8 cellular contexts compared by ENCODE assay signal in the genomic region with DNA sequence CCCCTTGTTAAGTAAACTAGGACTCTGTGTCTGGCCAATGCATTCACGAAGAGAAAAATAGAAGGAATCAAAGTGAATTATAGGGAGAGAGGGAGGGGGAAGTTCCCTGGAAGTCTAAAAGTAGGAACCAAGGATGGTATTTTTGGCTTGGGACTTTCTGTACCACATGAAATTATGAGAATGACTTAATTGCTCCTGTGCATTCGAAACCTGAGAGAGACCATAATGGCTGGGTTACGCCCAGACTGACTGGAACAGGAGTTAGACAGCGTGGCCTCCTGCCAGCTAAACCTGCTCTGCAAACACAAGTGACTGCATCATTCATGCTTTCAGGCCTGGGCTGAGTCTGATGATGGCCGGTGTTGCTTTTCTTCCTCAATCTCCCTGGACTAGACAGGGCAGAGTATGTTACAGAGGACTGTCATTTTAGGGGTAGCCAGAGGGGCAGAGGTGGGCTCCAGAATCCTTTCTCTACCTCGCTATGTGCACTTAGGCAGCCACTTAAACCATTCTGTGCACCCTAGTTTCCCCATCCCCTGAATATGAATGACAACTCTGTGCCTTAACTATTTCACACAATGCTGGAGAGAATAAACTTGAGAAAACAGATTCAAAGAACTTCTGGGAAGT. TPM values are rescaled to one million over a fixed set of nuclear protein-coding genes. Genes with fewer than 3 reads are reported as not detected.
A peak's percentile ranks its signal among the peaks of the same experiment; 100 is the strongest.
DNase-seq lines count a peak whose midpoint lies in the region; ATAC-seq, FAIRE-seq and TF ChIP-seq lines count a peak whose summit lies in the region.

No MANE protein-coding gene starts in this region.

- peak; percentile 64 for ATAC-seq in GM21576 (IDR thresholded peaks at IDR 0.05; ENCODE audit: unreplicated experiment)

- DNase-seq in DMS 273 treated with DMSO at 0.1 percent for 48 hours (lab: John Stamatoyannopoulos, UW) (peak; percentile 11), amniotic epithelial cell (ENCODE audit: low read depth) (peak; percentile 58), lung microvascular endothelial cell (ENCODE audit: low read depth in 2 of 2) (peak; percentile 54 to 71), NCI-H82 (lab: John Stamatoyannopoulos, UW) (no peak), Ammon's horn (ENCODE audit: low spot score) (no peak), frontal cortex (ENCODE audit: low spot score in 2 of 2) (no peak)

- FAIRE-seq in frontal cortex (lab: Jason Lieb, UNC), result no peak

- no peak for TF ChIP-seq EP300 in Ishikawa (IDR thresholded peaks at IDR 0.05; ENCODE audit: borderline replicate concordance)

- no peak; the same call in 1 of the 2 replicates for TF ChIP-seq RAD21 in Ishikawa (IDR thresholded peaks at IDR 0.05; ENCODE audit: low read depth)

TF ChIP-seq in Ishikawa, 13 proteins besides CTCF, POLR2A, EP300 and RAD21:
- TF ChIP-seq, protein P1, sequence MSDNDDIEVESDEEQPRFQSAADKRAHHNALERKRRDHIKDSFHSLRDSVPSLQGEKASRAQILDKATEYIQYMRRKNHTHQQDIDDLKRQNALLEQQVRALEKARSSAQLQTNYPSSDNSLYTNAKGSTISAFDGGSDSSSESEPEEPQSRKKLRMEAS (IDR thresholded peaks at IDR 0.05), result peak; percentile 42
- TF ChIP-seq USF1 (IDR thresholded peaks at IDR 0.05) (no peak), TCF12 (IDR thresholded peaks at IDR 0.05; ENCODE audit: low read depth) (no peak), YY1 (IDR thresholded peaks at IDR 0.05; ENCODE audit: low read depth) (peak; percentile 27; the same call in 1 of the 2 replicates), NFIC (IDR thresholded peaks at IDR 0.05) (peak; percentile 69)

RNA-seq across cellular contexts. Expression of gene MYO1E, which starts 58.9 kb away (rescaled TPM):
- total RNA-seq in lung microvascular endothelial cell (12.1 and 19.2 TPM in 2 replicates), frontal cortex (11.8 TPM)

Comparison
In these comparisons a context has a peak if more than half of its experiments do, and no peak if none do; other contexts are left out.
1. DNase-seq: peak in DMS 273 treated with DMSO at 0.1 percent for 48 hours (single experiment), amniotic epithelial cell (single experiment) and lung microvascular endothelial cell (2 of 2); none in NCI-H82 (single experiment), Ammon's horn (single experiment) and frontal cortex (0 of 2).